Comparison of ENCODE assay signal across 8 cellular contexts in genomic region chr19:55088543-55089265, GRCh38. TPM values are rescaled to one million over a fixed set of nuclear protein-coding genes. Genes with fewer than 3 reads are reported as not detected.
DNase-seq lines count a peak whose midpoint lies in the region; ATAC-seq and TF ChIP-seq lines count a peak whose summit lies in the region.

No MANE protein-coding gene starts in this region.

- H3K9me3 ChIP-seq in adrenal gland (replicated peaks in 1 of 3) (no peaks in the 10 kb centered on the region), right cardiac atrium (ENCODE audit: control insufficient read depth, low read length) (no peaks in the 10 kb centered on the region), gastrocnemius medialis (no peaks in the 10 kb centered on the region)

- peaks cover 15 to 32% (median 30%) of the 10 kb centered on the region in 3 donors for H3K4me1 Mint-ChIP-seq in T-cell

- DNase-seq in DMS53 (lab: John Stamatoyannopoulos, UW) (peak; percentile 84), T-cell (peak in 33 of 34 experiments; percentile 45 to 82 (median 70)), adrenal gland (peak; percentile 62 to 86 (median 72)), right cardiac atrium (peak; percentile 76 to 93 (median 92)), gastrocnemius medialis (no peak)
- DNase-seq in Jurkat, Clone E6-1 (ENCODE audit: low read depth, low spot score), result peak; percentile 37

- peaks cover 46 to 51% of the 10 kb centered on the region in 2 donors for H3K27me3 Mint-ChIP-seq in T-cell

- H3K4me1 ChIP-seq in adrenal gland (replicated peaks in 1 of 2) (peaks cover 12 to 16% of the 10 kb centered on the region in 2 donors), right cardiac atrium (ENCODE audit: control insufficient read depth, insufficient read depth, low read length) (peaks cover 4% of the 10 kb centered on the region), gastrocnemius medialis (peaks cover 13 to 24% of the 10 kb centered on the region in 2 donors)

- H3K36me3 ChIP-seq in adrenal gland (replicated peaks in 1 of 2), result peaks cover 0 to 26% of the 10 kb centered on the region in 2 donors
- peaks cover 0 to 24% of the 10 kb centered on the region in 2 donors for H3K36me3 ChIP-seq in gastrocnemius medialis

- H3K4me3 ChIP-seq in Jurkat, Clone E6-1 (ENCODE audit: low read length), result no peak overlapping the region
- H3K4me3 ChIP-seq in adrenal gland (no peak overlapping the region), right cardiac atrium (ENCODE audit: low read length) (no peak overlapping the region), gastrocnemius medialis (no peak overlapping the region)

- H3K27ac Mint-ChIP-seq in T-cell, result peak overlapping the region in 1 of 2 donors; percentile 47

- POLR2A ChIA-PET in T-cell (lab: Charles Lee), result no interaction called here

- intact Hi-C loops in adrenal gland (cut with DNase I), result no loop called here
- intact Hi-C loops in right cardiac atrium (cut with DNase I), result no loop called here
- intact Hi-C loops in gastrocnemius medialis (cut with DNase I; ENCODE audit: low total_unique reads), result loop anchor here (1.0 to 2.0 kb wide), 2 partner anchors 28 to 72 kb away; partner anchors contain the start of gene PPP1R12C

- no peak overlapping the region for H3K27ac ChIP-seq in adrenal gland
- no peak overlapping the region for H3K27ac ChIP-seq in right cardiac atrium (ENCODE audit: low read length)
- H3K27ac ChIP-seq in gastrocnemius medialis, result peak overlapping the region in 3 of 4 donors; percentile 16 to 33 (median 18)

- CTCF ChIA-PET in T-cell (lab: Charles Lee), result interaction anchor here (0.6 to 1.9 kb wide), 4 partner anchors 9 to 480 kb away, joined by 3 to 4 read pairs (median 3); no protein-coding TSS in a partner anchor

- H3K27me3 ChIP-seq in adrenal gland (peaks cover 18% of the 10 kb centered on the region), right cardiac atrium (ENCODE audit: control insufficient read depth, insufficient read depth) (no peaks in the 10 kb centered on the region), gastrocnemius medialis (peaks cover 36 to 39% (median 39%) of the 10 kb centered on the region in 3 donors)

- WGBS in adrenal gland, 4 donors, result 43 to 52% (median 45%) methylated on average over 13 to 16 of the region's 16 CpGs
- 44% methylated on average over 16 of the region's 16 CpGs for WGBS in right cardiac atrium

- peak; percentile 22 to 77 (median 35) for TF ChIP-seq CTCF in adrenal gland (IDR thresholded peaks at IDR 0.05)
- peak; percentile 18 to 89 (median 52) for TF ChIP-seq CTCF in gastrocnemius medialis (IDR thresholded peaks at IDR 0.05 in 4 of 5, conservative IDR thresholded peaks at IDR 0.05 in 1 of 5)

- TF ChIP-seq POLR2A in adrenal gland (IDR thresholded peaks at IDR 0.05) (no peak), gastrocnemius medialis (IDR thresholded peaks at IDR 0.05) (no peak)

- in situ Hi-C loops in gastrocnemius medialis (cut with MboI; ENCODE audit: low sequenced_read_pairs in 4 of 4), result loop anchor here in 1 of 4 donors (10.0 kb wide), 1 partner anchor 76 kb away; the partner anchor contains the start of gene DNAAF3

- ATAC-seq in T-cell (replicated peaks in 1 of 4), result peak in 3 of 4 experiments; percentile 44 to 55 (median 45)
- peak in 1 of 2 donors; percentile 5 for ATAC-seq in right cardiac atrium
- peak in 1 of 2 donors; percentile 29 for ATAC-seq in gastrocnemius medialis
- no peak for ATAC-seq in HG02610 (IDR thresholded peaks at IDR 0.05; ENCODE audit: unreplicated experiment)
- no peak for ATAC-seq in GM18511 (IDR thresholded peaks at IDR 0.05; ENCODE audit: unreplicated experiment)

- peak overlapping the region; percentile 13 to 76 (median 55) for H3K4me3 Mint-ChIP-seq in T-cell

- H3K9me3 Mint-ChIP-seq in T-cell, result no peaks in the 10 kb centered on the region

- H3K36me3 Mint-ChIP-seq in T-cell, result peaks cover 13% of the 10 kb centered on the region

RNA-seq across cellular contexts. Expression of gene EPS8L1, which starts 13.0 kb away (rescaled TPM):
- polyA plus RNA-seq in Jurkat, Clone E6-1 (2012; ENCODE audit: insufficient read depth, insufficient read length), result 10.8 TPM
- 1 to 10 TPM; 1.1 to 3.5 (median 2.0) TPM for total RNA-seq in T-cell
- total RNA-seq in adrenal gland, result 1 to 10 TPM in 5 of 8 donors, under 1 TPM in 2, not detected in 1; 0.60 to 4.4 (median 2.1) TPM
- polyA plus RNA-seq in adrenal gland, result 1 to 10 TPM in 2 of 3 donors, not detected in 1; 3.6 to 8.0 TPM
- total RNA-seq in right cardiac atrium, result 1 to 10 TPM in 3 of 4 donors, under 1 TPM in 1; 0.78 to 1.7 (median 1.1) TPM
- polyA plus RNA-seq in right cardiac atrium, result 2.2 TPM
- 1 to 10 TPM in 2 of 4 donors, under 1 TPM in 2; 0.25 to 2.4 (median 1.3) TPM for total RNA-seq in gastrocnemius medialis

RNA-seq across cellular contexts. Expression of gene RDH13, which starts 25.8 kb away (rescaled TPM):
- polyA plus RNA-seq in Jurkat, Clone E6-1 (2012; ENCODE audit: insufficient read depth, insufficient read length), result 7.5 TPM
- total RNA-seq in T-cell (10 to 100 TPM; 12.4 to 35.8 (median 21.6) TPM), adrenal gland (10 to 100 TPM in 5 of 8 donors, 1 to 10 TPM in 3; 6.8 to 27.9 (median 10.6) TPM), right cardiac atrium (10 to 100 TPM; 25.5 to 42.6 (median 31.9) TPM), gastrocnemius medialis (10 to 100 TPM in 1 of 4 donors, 1 to 10 TPM in 3; 5.2 to 10.5 (median 7.6) TPM)
- polyA plus RNA-seq in adrenal gland (1 to 10 TPM; 7.2 to 8.5 (median 7.9) TPM), right cardiac atrium (30.1 TPM)

RNA-seq across cellular contexts. Expression of gene PPP1R12C, which starts 28.7 kb away (rescaled TPM):
- 73.2 TPM for polyA plus RNA-seq in Jurkat, Clone E6-1 (2012; ENCODE audit: insufficient read depth, insufficient read length)
- 100 to 1,000 TPM; 129 to 197 (median 173) TPM for total RNA-seq in T-cell
- total RNA-seq in adrenal gland, result 100 to 1,000 TPM in 1 of 8 donors, 10 to 100 TPM in 7; 52.3 to 113 (median 76.2) TPM
- 100 to 1,000 TPM in 2 of 3 donors, 10 to 100 TPM in 1; 22.1 to 251 (median 220) TPM for polyA plus RNA-seq in adrenal gland
- 100 to 1,000 TPM; 125 to 244 (median 147) TPM for total RNA-seq in right cardiac atrium
- 221 TPM for polyA plus RNA-seq in right cardiac atrium
- 10 to 100 TPM; 22.6 to 28.2 (median 26.2) TPM for total RNA-seq in gastrocnemius medialis

RNA-seq across cellular contexts. Expression of gene GP6, which starts 50.6 kb away (rescaled TPM):
- not detected for polyA plus RNA-seq in Jurkat, Clone E6-1 (2012; ENCODE audit: insufficient read depth, insufficient read length)
- total RNA-seq in T-cell (under 1 TPM in 4 of 5 donors, not detected in 1; 0.33 to 0.55 (median 0.47) TPM), adrenal gland (under 1 TPM in 1 of 8 donors, not detected in 7; 0.11 TPM), right cardiac atrium (under 1 TPM; 0.26 to 0.71 (median 0.44) TPM), gastrocnemius medialis (under 1 TPM in 1 of 4 donors, not detected in 3; 0.16 TPM)
- polyA plus RNA-seq in adrenal gland (under 1 TPM in 1 of 3 donors, not detected in 2; 0.07 TPM), right cardiac atrium (0.27 TPM)

Comparison
In these comparisons a context has a peak if more than half of its experiments do, and no peak if none do; other contexts are left out.
1. DNase-seq: peak in DMS53 (single experiment), Jurkat, Clone E6-1 (single experiment), T-cell (33 of 34), adrenal gland (7 of 7) and right cardiac atrium (3 of 3); none in gastrocnemius medialis (0 of 2).
2. ATAC-seq: peak in T-cell (3 of 4); none in HG02610 (single experiment) and GM18511 (single experiment).
3. H3K27ac ChIP-seq: peak in gastrocnemius medialis (3 of 4); none in adrenal gland (0 of 5) and right cardiac atrium (single experiment).